ENCODE assay signal across 9 cellular contexts in genomic region chr1:151989131-151989868, GRCh38. TPM values are rescaled to one million over a fixed set of nuclear protein-coding genes. Genes with fewer than 3 reads are reported as not detected.
DNase-seq lines count a peak whose midpoint lies in the region; TF ChIP-seq lines count a peak whose summit lies in the region.
"Had no signal": no experiment of that assay in that cellular context is flagged by ENCODE, and none has a peak within 500 bp of the region (broad histone marks: within the 10 kb centered on the region; RNA-seq: fewer than 3 reads in every experiment).

No MANE protein-coding gene starts in this region.

- H3K4me2 ChIP-seq in Loucy (ENCODE audit: low read depth, low read length, poor library complexity, severe bottlenecking) (peak overlapping the region; percentile 97), skeletal muscle satellite cell (ENCODE audit: low read length) (peak overlapping the region; percentile 86)

- no peaks in the 10 kb centered on the region for H3K9me2 ChIP-seq in Loucy (replicated peaks; ENCODE audit: low read depth, low read length)

- peaks cover 7% of the 10 kb centered on the region; the same call in 1 of the 2 replicates for H3F3A ChIP-seq in Loucy (ENCODE audit: low read depth)

- no peak overlapping the region for H2AFZ ChIP-seq in Loucy (ENCODE audit: low read length)
- H2AFZ ChIP-seq: parathyroid adenoma had no signal

- no peak for TF ChIP-seq CTCF in Loucy (conservative IDR thresholded peaks at IDR 0.05; ENCODE audit: low read length)
- no peak for TF ChIP-seq CTCF in fibroblast of mammary gland (conservative IDR thresholded peaks at IDR 0.05; ENCODE audit: control insufficient read depth, insufficient read depth, low read depth, low read length)

- peak overlapping the region; percentile 83 for H3K9ac ChIP-seq in Loucy (ENCODE audit: low read depth, low read length, poor library complexity, severe bottlenecking)
- H3K9ac ChIP-seq in skeletal muscle satellite cell (ENCODE audit: low read depth, low read length), result peak overlapping the region; percentile 80
- H3K9ac ChIP-seq: parathyroid adenoma had no signal

- H3K9me3 ChIP-seq in Loucy (ENCODE audit: insufficient read depth, low read depth, low read length), result no peaks in the 10 kb centered on the region
- no peaks in the 10 kb centered on the region for H3K9me3 ChIP-seq in skeletal muscle satellite cell (replicated peaks; ENCODE audit: low read length)

- H3K4me3 ChIP-seq in Loucy (ENCODE audit: low read length, poor library complexity, severe bottlenecking), result peak overlapping the region; percentile 13
- peak overlapping the region; percentile 30 for H3K4me3 ChIP-seq in fibroblast of mammary gland (ENCODE audit: control insufficient read depth, low read depth, low read length)
- H3K4me3 ChIP-seq in skeletal muscle satellite cell (ENCODE audit: low read length), result peak overlapping the region; percentile 97
- no peak overlapping the region for H3K4me3 ChIP-seq in H7 (ENCODE audit: insufficient read depth, low read depth, low read length)
- H3K4me3 ChIP-seq: SK-N-MC had no signal

- peak; percentile 53 to 64 for DNase-seq in activated CD4-positive, alpha-beta T cell treated with anti-CD3 and anti-CD28 coated beads, Interleukin-2, amount 50 U/mL, for 48 hours
- DNase-seq in fibroblast of mammary gland (ENCODE audit: low read depth) (peak; percentile 91), putamen (ENCODE audit: low spot score) (no peak), H7 (no peak), hippocampal formation (lab: John Stamatoyannopoulos, UW) (no peak)

- H3K36me3 ChIP-seq in Loucy (ENCODE audit: insufficient read depth, low read length), result peaks cover 10% of the 10 kb centered on the region; the same call in 1 of the 2 replicates
- H3K36me3 ChIP-seq in skeletal muscle satellite cell (ENCODE audit: insufficient read depth, low read length), result peaks cover 33% of the 10 kb centered on the region
- peaks cover 2% of the 10 kb centered on the region for H3K36me3 ChIP-seq in H7 (replicated peaks; ENCODE audit: control insufficient read depth, insufficient read depth, low read length)

- H3K79me2 ChIP-seq in Loucy (ENCODE audit: insufficient read depth, low read length), result peaks cover 60% of the 10 kb centered on the region
- H3K79me2 ChIP-seq: parathyroid adenoma had no signal

- no peaks in the 10 kb centered on the region for H3K27me3 ChIP-seq in Loucy (ENCODE audit: insufficient read depth, low read length, poor library complexity, severe bottlenecking)
- H3K27me3 ChIP-seq in skeletal muscle satellite cell (ENCODE audit: control insufficient read depth, insufficient read depth, low read length), result no peaks in the 10 kb centered on the region
- H3K27me3 ChIP-seq in H7 (ENCODE audit: control insufficient read depth, insufficient read depth, low read length), result no peaks in the 10 kb centered on the region

- H3K4me1 ChIP-seq in Loucy (ENCODE audit: insufficient read depth, low read length, poor library complexity, severe bottlenecking), result peaks cover 65% of the 10 kb centered on the region
- H3K4me1 ChIP-seq in skeletal muscle satellite cell (ENCODE audit: control insufficient read depth, insufficient read depth, low read length), result peaks cover 55% of the 10 kb centered on the region

- H4K20me1 ChIP-seq in Loucy (ENCODE audit: insufficient read depth, low read length, poor library complexity, severe bottlenecking), result no peaks in the 10 kb centered on the region

RNA-seq across cellular contexts. Expression of gene S100A10, which starts 4.4 kb away (rescaled TPM):
- 143 and 214 TPM in 2 replicates for total RNA-seq in skeletal muscle satellite cell (2012; rRNA removed)
- 102 and 116 TPM in 2 replicates for total RNA-seq in H7 (2014; rRNA removed; shearing (Covaris generic))

RNA-seq across cellular contexts. Expression of gene S100A11, which starts 47.5 kb away (rescaled TPM):
- total RNA-seq in skeletal muscle satellite cell (2012; rRNA removed), result 179 and 194 TPM in 2 replicates
- total RNA-seq in H7 (2014; rRNA removed; shearing (Covaris generic)), result 474 and 597 TPM in 2 replicates

Comparison
In these comparisons a context has a peak if more than half of its experiments do, and no peak if none do; other contexts are left out.
1. DNase-seq: peak in activated CD4-positive, alpha-beta T cell treated with anti-CD3 and anti-CD28 coated beads, Interleukin-2, amount 50 U/mL, for 48 hours (2 of 2) and fibroblast of mammary gland (single experiment); none in putamen (single experiment), H7 (single experiment) and hippocampal formation (0 of 2).